ENCODE assay signal across 23 cellular contexts in genomic region chr3:25396251-25396650, GRCh38.
"Had no signal": no experiment of that assay in that cellular context is flagged by ENCODE, and none has a peak within 500 bp of the region (broad histone marks: within the 10 kb centered on the region; RNA-seq: fewer than 3 reads in every experiment).

No MANE protein-coding gene starts in this region.

- DNase-seq: activated CD4-positive, alpha-beta T cell treated with anti-CD3 and anti-CD28 coated beads for 48 hours; activated CD4-positive, alpha-beta T cell treated with anti-CD3 and anti-CD28 coated beads, Interleukin-2, amount 50 U/mL, for 48 hours; activated CD8-positive, alpha-beta memory T cell treated with anti-CD3 and anti-CD28 coated beads for 24 hours; activated effector memory CD4-positive, alpha-beta T cell treated with Interleukin-2 at 50 U/mL for 16 hours; activated naive CD4-positive, alpha-beta T cell treated with Interleukin-2 at 50 U/mL for 16 hours; anterior cingulate cortex; dermis blood vessel endothelial cell; effector memory CD4-positive, alpha-beta T cell; head of caudate nucleus; hippocampal formation; naive B cell; nephron progenitor cell; nucleus accumbens; pancreas; psoas muscle; sigmoid colon; small intestine; stimulated activated CD4-positive, alpha-beta T cell treated with anti-CD3 and anti-CD28 coated beads, Interleukin-4, amount 100 ng/mL, for 24 hours; upper lobe of right lung; WERI-Rb-1 had no signal

- H3K27me3 ChIP-seq: pancreas, sigmoid colon, upper lobe of right lung had no signal

- H3K9me3 ChIP-seq: pancreas, psoas muscle, sigmoid colon, thoracic aorta, upper lobe of right lung had no signal

- H3K4me1 ChIP-seq: pancreas, psoas muscle, upper lobe of right lung had no signal

- H3K27ac ChIP-seq: pancreas, psoas muscle, sigmoid colon, thoracic aorta, upper lobe of right lung, WERI-Rb-1 had no signal

- H3K36me3 ChIP-seq: pancreas, sigmoid colon, thoracic aorta, upper lobe of right lung, WERI-Rb-1 had no signal

- H3K4me3 ChIP-seq: pancreas, psoas muscle, sigmoid colon, thoracic aorta, upper lobe of right lung had no signal

- ATAC-seq: activated CD4-positive, CD25-positive, alpha-beta regulatory T cell treated with anti-CD3 and anti-CD28 coated beads, Interleukin-2, amount 50 U/mL, for 24 hours; pancreas; psoas muscle; stimulated activated effector memory CD8-positive, alpha-beta T cell treated with anti-CD3 and anti-CD28 coated beads, Interleukin-12 subunit alpha, Interleukin-12 subunit beta, amount 100 ng/mL, for 72 hours; upper lobe of right lung had no signal
